Comparison of ENCODE assay signal across 17 cellular contexts in genomic region chr6:714100-714499, GRCh38. TPM values are rescaled to one million over a fixed set of nuclear protein-coding genes. Genes with fewer than 3 reads are reported as not detected.
A peak's percentile ranks its signal among the peaks of the same experiment; 100 is the strongest.
DNase-seq lines count a peak whose midpoint lies in the region; TF ChIP-seq lines count a peak whose summit lies in the region.
"Had no signal": no experiment of that assay in that cellular context is flagged by ENCODE, and none has a peak within 500 bp of the region (broad histone marks: within the 10 kb centered on the region; RNA-seq: fewer than 3 reads in every experiment).

No MANE protein-coding gene starts in this region.

- no peaks in the 10 kb centered on the region for H3K36me3 Mint-ChIP-seq in endothelial cell (ENCODE audit: low read depth, unreplicated experiment)

- H3K27me3 ChIP-seq in SJSA1 (replicated peaks) (no peaks in the 10 kb centered on the region), muscle layer of colon (ENCODE audit: control insufficient read depth in 1 of 2, insufficient read depth in 2 of 2, low read length in 2 of 2) (no peaks in the 10 kb centered on the region)

- H3K4me1 ChIP-seq in SJSA1 (replicated peaks) (peaks cover 58% of the 10 kb centered on the region), muscle layer of colon (ENCODE audit: insufficient read depth, low read length) (peaks cover 17% of the 10 kb centered on the region)
- H3K4me1 ChIP-seq: A549, BE2C had no signal

- no peaks in the 10 kb centered on the region for H3K36me3 ChIP-seq in SJSA1
- no peaks in the 10 kb centered on the region for H3K36me3 ChIP-seq in muscle layer of colon (ENCODE audit: insufficient read depth, low read length)
- H3K36me3 ChIP-seq: BE2C had no signal

- no peaks in the 10 kb centered on the region for H3K9me3 Mint-ChIP-seq in endothelial cell (ENCODE audit: unreplicated experiment)
- H3K9me3 Mint-ChIP-seq: GM23338, H9 had no signal

- H3K27me3 Mint-ChIP-seq in endothelial cell (ENCODE audit: unreplicated experiment) = peaks cover 3% of the 10 kb centered on the region

- no peak overlapping the region for H3K4me3 Mint-ChIP-seq in endothelial cell (ENCODE audit: unreplicated experiment)
- H3K4me3 Mint-ChIP-seq: GM23338, H9 had no signal

- peak; percentile 18 for DNase-seq in M059J (ENCODE audit: low read depth)
- DNase-seq in SJSA1 (ENCODE audit: low read depth in 1 of 2, low spot score in 2 of 2) = peak; percentile 37 to 53
- DNase-seq in endothelial cell (ENCODE audit: low spot score) = no peak
- no peak for DNase-seq in UCSD-AML1 (lab: John Stamatoyannopoulos, UW; ENCODE audit: unreplicated experiment)
- no peak for DNase-seq in DMS79 treated with DMSO at 0.1 percent for 48 hours (lab: John Stamatoyannopoulos, UW)
- DNase-seq in NCI-H128 (lab: John Stamatoyannopoulos, UW; ENCODE audit: unreplicated experiment) = no peak
- DNase-seq in iPS-NIHi11 (ENCODE audit: low spot score) = no peak
- DNase-seq: BE2C; CD4-positive, alpha-beta memory T cell; DMS79; EL; H9 had no signal

- no peak overlapping the region for H3K4me3 ChIP-seq in SJSA1
- H3K4me3 ChIP-seq in muscle layer of colon (ENCODE audit: low read depth in 1 of 2, low read length in 2 of 2) = no peak overlapping the region
- H3K4me3 ChIP-seq: A549, GM23338 had no signal

- peaks cover 50% of the 10 kb centered on the region for H3K4me1 Mint-ChIP-seq in endothelial cell (ENCODE audit: unreplicated experiment)

- peak overlapping the region; percentile 57 for H3K27ac ChIP-seq in SJSA1
- H3K27ac ChIP-seq in muscle layer of colon (ENCODE audit: low read depth, low read length) = peak overlapping the region; percentile 56
- H3K27ac ChIP-seq: A549, C4-2B, HL-60 had no signal

- H3K9me3 ChIP-seq in SJSA1 (replicated peaks) = no peaks in the 10 kb centered on the region
- H3K9me3 ChIP-seq in muscle layer of colon (ENCODE audit: low read length) = no peaks in the 10 kb centered on the region
- H3K9me3 ChIP-seq: A549, BE2C had no signal

- no peak for TF ChIP-seq CTCF in endothelial cell (IDR thresholded peaks at IDR 0.05; ENCODE audit: unreplicated experiment)

- H3K9ac ChIP-seq in muscle layer of colon (ENCODE audit: low read length) = no peak overlapping the region

- peak overlapping the region; percentile 22 for H3K27ac Mint-ChIP-seq in endothelial cell (ENCODE audit: unreplicated experiment)
- H3K27ac Mint-ChIP-seq: GM23338, H9 had no signal

RNA-seq across cellular contexts. Expression of gene EXOC2, which starts 21.2 kb away (rescaled TPM):
- total RNA-seq in M059J (2014; rRNA removed; shearing (Covaris generic)) = 40.4 and 62.2 TPM in 2 replicates
- 60.8 and 86.5 TPM in 2 replicates for total RNA-seq in SJSA1 (2014; rRNA removed; shearing (Covaris generic))
- total RNA-seq in endothelial cell (ENCODE audit: unreplicated experiment) = 34.6 TPM

RNA-seq across cellular contexts. Expression of gene HUS1B, which starts 57.2 kb away (rescaled TPM):
- 0.15 and 0.54 TPM in 2 replicates for total RNA-seq in M059J (2014; rRNA removed; shearing (Covaris generic))
- 3.3 TPM in 1 of 2 replicates, not detected in the other for total RNA-seq in SJSA1 (2014; rRNA removed; shearing (Covaris generic))
- 0.72 TPM for total RNA-seq in endothelial cell (ENCODE audit: unreplicated experiment)

Comparison
In these comparisons a context has a peak if more than half of its experiments do, and no peak if none do; other contexts are left out.
1. DNase-seq: peak in M059J (single experiment) and SJSA1 (2 of 2); none in endothelial cell (single experiment), UCSD-AML1 (single experiment), DMS79 treated with DMSO at 0.1 percent for 48 hours (single experiment), NCI-H128 (single experiment) and iPS-NIHi11 (single experiment).